Comparison of ENCODE assay signal across 8 cellular contexts in the genomic region with DNA sequence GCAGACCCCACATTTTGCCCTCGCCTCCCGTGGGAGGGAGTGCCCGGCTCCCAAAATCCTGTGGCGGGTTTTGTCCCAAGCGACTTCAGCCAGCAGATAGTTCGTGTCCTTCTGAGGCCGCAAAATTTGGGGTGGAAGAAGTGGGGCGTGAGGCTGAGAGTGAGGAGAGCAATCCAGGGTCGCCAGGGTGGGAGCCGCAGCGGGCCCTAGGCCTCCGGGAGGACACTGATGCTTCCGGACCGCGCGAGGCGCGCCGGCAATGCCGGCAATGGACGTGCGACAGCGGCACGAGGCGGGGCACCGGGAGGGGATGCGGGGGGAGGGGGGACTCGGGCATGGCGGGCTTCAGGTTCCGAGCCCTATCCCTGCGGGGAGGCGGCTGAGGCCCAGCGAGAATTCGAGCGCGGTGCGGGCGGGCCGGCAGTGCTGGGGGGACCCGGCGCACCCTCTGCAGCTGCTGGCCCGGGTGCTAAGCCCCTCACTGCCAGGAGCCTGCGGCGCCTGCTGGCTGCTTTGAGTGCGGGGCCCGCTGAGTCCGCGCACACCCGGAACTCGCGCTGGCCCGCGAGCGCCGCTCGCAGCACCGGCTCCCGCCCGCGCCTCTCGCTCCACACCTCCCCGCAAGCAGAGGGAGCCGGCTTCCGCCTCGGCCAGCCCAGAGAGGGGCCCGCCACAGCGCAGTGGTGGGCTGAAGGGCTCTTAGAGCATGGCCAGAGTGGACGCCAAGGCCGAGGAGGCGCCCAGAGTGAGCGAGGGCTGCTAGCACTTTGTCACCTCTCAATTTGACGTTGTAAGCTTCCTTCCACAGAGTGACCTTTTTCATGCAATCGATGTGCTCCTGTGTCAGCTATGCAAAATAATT.
DNase-seq lines count a peak whose midpoint lies in the region; ATAC-seq and TF ChIP-seq lines count a peak whose summit lies in the region.

No MANE protein-coding gene starts in this region.

- H3K4me2 ChIP-seq in SK-N-SH: peak overlapping the region; percentile 89

- H3K27me3 ChIP-seq in SK-N-SH (ENCODE audit: insufficient read depth) (no peaks in the 10 kb centered on the region; the same call in 1 of the 2 replicates), thoracic aorta (replicated peaks; ENCODE audit: insufficient read depth) (no peaks in the 10 kb centered on the region)

- H3K9me2 ChIP-seq in SK-N-SH: no peaks in the 10 kb centered on the region

- H3K4me3 ChIP-seq in SK-N-SH (ENCODE audit: low read depth in 2 of 2, low read length in 1 of 2): peak overlapping the region; percentile 55 to 78
- H3K4me3 ChIP-seq in thoracic aorta: peak overlapping the region; percentile 90

- peak overlapping the region; percentile 42 for H3K9ac ChIP-seq in SK-N-SH

- H3K4me1 ChIP-seq in SK-N-SH (ENCODE audit: control insufficient read depth in 1 of 2, insufficient read depth in 2 of 2, low read depth in 1 of 2, low read length in 1 of 2) (peaks cover 0 to 2% of the 10 kb centered on the region in 2 experiments; a peak in 1 of 4 replicates), thoracic aorta (ENCODE audit: control insufficient read depth in 1 of 2, low read depth in 2 of 2) (peaks cover 0 to 10% of the 10 kb centered on the region in 2 donors)

- H3K9me3 ChIP-seq in SK-N-SH (no peaks in the 10 kb centered on the region), thoracic aorta (no peaks in the 10 kb centered on the region)

- TF ChIP-seq CTCF in SK-N-SH (IDR thresholded peaks at IDR 0.05) (0 out of 2 replicates have a peak, but pooled peaks have one; percentile 97), osteocyte (IDR thresholded peaks at IDR 0.05) (peak; percentile 32), thoracic aorta (IDR thresholded peaks at IDR 0.05) (no peak)

- TF ChIP-seq EP300 in SK-N-SH (IDR thresholded peaks at IDR 0.05; ENCODE audit: borderline replicate concordance in 1 of 2, low read depth in 1 of 2, low read length in 1 of 2): no peak

- peaks cover 9% of the 10 kb centered on the region for H3K4me1 Mint-ChIP-seq in osteocyte (ENCODE audit: unreplicated experiment)

- peak; percentile 28 for DNase-seq in DMS153 (lab: John Stamatoyannopoulos, UW)
- DNase-seq in HUDEP-2 (lab: John Stamatoyannopoulos, UW; ENCODE audit: unreplicated experiment in 76 of 76): peak in 59 of 76 experiments; percentile 9 to 85 (median 59)
- peak; percentile 79 for DNase-seq in SK-N-SH
- peak; percentile 80 to 82 for DNase-seq in activated naive CD4-positive, alpha-beta T cell treated with anti-CD3 and anti-CD28 coated beads, Interleukin-2, amount 50 U/mL, for 72 hours (ENCODE audit: low spot score in 2 of 2)
- peak; percentile 82 for DNase-seq in Right ventricle myocardium inferior (ENCODE audit: missing footprints)
- peak; percentile 93 for DNase-seq in osteocyte (ENCODE audit: extremely low spot score, unreplicated experiment)
- DNase-seq in thoracic aorta (ENCODE audit: low spot score): peak; percentile 9

- H3K27ac Mint-ChIP-seq in activated naive CD4-positive, alpha-beta T cell treated with anti-CD3 and anti-CD28 coated beads, Interleukin-2, amount 50 U/mL, for 72 hours: peak overlapping the region; percentile 53 to 73
- H3K27ac Mint-ChIP-seq in osteocyte (ENCODE audit: unreplicated experiment): peak overlapping the region; percentile 91

- TF ChIP-seq RAD21 in SK-N-SH (IDR thresholded peaks at IDR 0.05; ENCODE audit: low read length): peak; percentile 71

- no peaks in the 10 kb centered on the region for H3K27me3 Mint-ChIP-seq in osteocyte (ENCODE audit: unreplicated experiment)

- no peak overlapping the region for H3K27ac ChIP-seq in SK-N-SH (ENCODE audit: low read depth in 2 of 2, low read length in 1 of 2)
- peak overlapping the region; percentile 75 to 76 for H3K27ac ChIP-seq in thoracic aorta

- ATAC-seq in GM21447 (IDR thresholded peaks at IDR 0.05; ENCODE audit: unreplicated experiment) (peak; percentile 65), Right ventricle myocardium inferior (peak; percentile 95), thoracic aorta (ENCODE audit: insufficient number of reproducible peaks, low FRiP score, low read depth) (peak; percentile 93)
- ATAC-seq in activated naive CD4-positive, alpha-beta T cell treated with anti-CD3 and anti-CD28 coated beads, Interleukin-2, amount 50 U/mL, for 72 hours: peak; percentile 65 to 81

- no peaks in the 10 kb centered on the region for H3F3A ChIP-seq in SK-N-SH (replicated peaks; ENCODE audit: insufficient read depth)

- H3K79me2 ChIP-seq in SK-N-SH (ENCODE audit: insufficient read depth): no peaks in the 10 kb centered on the region

- intact Hi-C loops in Right ventricle myocardium inferior (cut with DNase I): loop anchor here (1.0 kb wide), 1 partner anchor 14 kb away; no protein-coding TSS in a partner anchor

- H3K36me3 Mint-ChIP-seq in activated naive CD4-positive, alpha-beta T cell treated with anti-CD3 and anti-CD28 coated beads, Interleukin-2, amount 50 U/mL, for 72 hours: no peaks in the 10 kb centered on the region
- no peaks in the 10 kb centered on the region for H3K36me3 Mint-ChIP-seq in osteocyte (ENCODE audit: unreplicated experiment)

- H3K9me3 Mint-ChIP-seq in activated naive CD4-positive, alpha-beta T cell treated with anti-CD3 and anti-CD28 coated beads, Interleukin-2, amount 50 U/mL, for 72 hours: no peaks in the 10 kb centered on the region
- peaks cover 12% of the 10 kb centered on the region for H3K9me3 Mint-ChIP-seq in osteocyte (ENCODE audit: unreplicated experiment)

- no peaks in the 10 kb centered on the region for H4K20me1 ChIP-seq in SK-N-SH (ENCODE audit: insufficient read depth)

- H3K36me3 ChIP-seq in SK-N-SH (replicated peaks in 1 of 2; ENCODE audit: control insufficient read depth in 1 of 2, insufficient read depth in 2 of 2, low read length in 1 of 2): no peaks in the 10 kb centered on the region
- no peaks in the 10 kb centered on the region for H3K36me3 ChIP-seq in thoracic aorta

- H3K4me3 Mint-ChIP-seq in osteocyte (ENCODE audit: unreplicated experiment): peak overlapping the region; percentile 94

- peak overlapping the region; percentile 95 for H2AFZ ChIP-seq in SK-N-SH (ENCODE audit: low read depth)

- POLR2A ChIA-PET in SK-N-SH (lab: Yijun Ruan, JAX): no interaction called here

- WGBS in SK-N-SH (ENCODE audit: low lambda C conversion rate): 4% methylated on average over 14 of the region's 73 CpGs

- CTCF ChIA-PET in SK-N-SH (lab: Yijun Ruan, JAX): interaction anchor here (0.6 to 8.4 kb wide), 24 partner anchors 10 to 850 kb away, joined by 3 to 97 read pairs (median 4); no protein-coding TSS in a partner anchor

TF ChIP-seq in SK-N-SH, 30 proteins besides CTCF, POLR2A, EP300 and RAD21:
- TF ChIP-seq, protein P1, sequence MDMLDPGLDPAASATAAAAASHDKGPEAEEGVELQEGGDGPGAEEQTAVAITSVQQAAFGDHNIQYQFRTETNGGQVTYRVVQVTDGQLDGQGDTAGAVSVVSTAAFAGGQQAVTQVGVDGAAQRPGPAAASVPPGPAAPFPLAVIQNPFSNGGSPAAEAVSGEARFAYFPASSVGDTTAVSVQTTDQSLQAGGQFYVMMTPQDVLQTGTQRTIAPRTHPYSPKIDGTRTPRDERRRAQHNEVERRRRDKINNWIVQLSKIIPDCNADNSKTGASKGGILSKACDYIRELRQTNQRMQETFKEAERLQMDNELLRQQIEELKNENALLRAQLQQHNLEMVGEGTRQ (IDR thresholded peaks at IDR 0.05; ENCODE audit: borderline replicate concordance, low read depth, low read length): no peak
- TF ChIP-seq CHD2 (IDR thresholded peaks at IDR 0.05; ENCODE audit: low read length, partially characterized antibody) (no peak), ELF1 (IDR thresholded peaks at IDR 0.05) (0 out of 2 replicates have a peak, but pooled peaks have one; percentile 25), FOXM1 (IDR thresholded peaks at IDR 0.05; ENCODE audit: low read depth) (no peak)
- TF ChIP-seq, protein P2, sequence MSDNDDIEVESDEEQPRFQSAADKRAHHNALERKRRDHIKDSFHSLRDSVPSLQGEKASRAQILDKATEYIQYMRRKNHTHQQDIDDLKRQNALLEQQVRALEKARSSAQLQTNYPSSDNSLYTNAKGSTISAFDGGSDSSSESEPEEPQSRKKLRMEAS (IDR thresholded peaks at IDR 0.05; ENCODE audit: low read depth): peak; percentile 43; the same call in 1 of the 2 replicates

Comparison
In these comparisons a context has a peak if more than half of its experiments do, and no peak if none do; other contexts are left out.
1. DNase-seq: peak in every context shown above with its lines; median percentile 93 in osteocyte; 82 in Right ventricle myocardium inferior; 81 in activated naive CD4-positive, alpha-beta T cell treated with anti-CD3 and anti-CD28 coated beads, Interleukin-2, amount 50 U/mL, for 72 hours; 79 in SK-N-SH; 59 in HUDEP-2; 28 in DMS153; 9 in thoracic aorta.
2. H3K27ac ChIP-seq: peak in thoracic aorta (2 of 2); none in SK-N-SH (0 of 2).
3. Peak in every context shown above with its lines, with median percentiles within 50 percentile points of each other: ATAC-seq.